In genomic region chr12:12008931-12009611, GRCh38 we compare ENCODE assay signal across 1 cellular context.
TF ChIP-seq lines count a peak whose summit lies in the region.

No MANE protein-coding gene starts in this region.

TF ChIP-seq in IMR-90, 13 proteins besides CTCF, POLR2A, EP300 and RAD21 (continued from another document):
- no peak for TF ChIP-seq ELK1 (IDR thresholded peaks at IDR 0.05; ENCODE audit: borderline replicate concordance, low read depth, low read length)
- TF ChIP-seq MXI1 (IDR thresholded peaks at IDR 0.05; ENCODE audit: borderline replicate concordance, low read depth, low read length), result no peak
- TF ChIP-seq USF2 (IDR thresholded peaks at IDR 0.05; ENCODE audit: low read depth, low read length), result no peak
- TF ChIP-seq SMC3 (IDR thresholded peaks at IDR 0.05; ENCODE audit: low read depth, low read length), result no peak
- TF ChIP-seq FOS (IDR thresholded peaks at IDR 0.05; ENCODE audit: low read depth, low read length), result no peak
TF ChIP-seq in IMR-90: peak in this region for 0.
